In the genomic region with DNA sequence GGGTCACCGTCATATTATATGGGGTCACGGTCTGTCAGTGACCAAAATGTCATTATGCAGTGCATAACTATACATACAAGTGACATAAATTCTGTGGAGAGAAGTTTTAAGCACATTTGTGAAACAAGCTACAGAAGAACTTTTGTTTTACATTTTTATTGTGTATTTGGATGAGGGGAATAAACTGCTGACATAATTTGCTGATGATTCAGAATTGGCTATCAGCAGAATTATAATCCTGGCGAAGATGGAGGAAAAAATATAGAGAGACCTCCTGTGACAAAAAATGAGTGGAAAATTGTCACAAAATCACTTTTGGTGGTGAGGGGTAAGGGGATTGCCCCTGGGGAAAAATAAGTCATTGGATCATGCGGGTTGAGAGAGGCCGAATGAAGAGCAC, we compare ENCODE assay signal across 22 cellular contexts.
"Had no signal": no experiment of that assay in that cellular context is flagged by ENCODE, and none has a peak within 500 bp of the region (broad histone marks: within the 10 kb centered on the region; RNA-seq: fewer than 3 reads in every experiment).

No MANE protein-coding gene starts in this region.

- ATAC-seq: activated CD4-positive, alpha-beta T cell treated with anti-CD3 and anti-CD28 coated beads for 36 hours; activated T-helper 17 cell treated with anti-CD3 and anti-CD28 coated beads, Interleukin-2, amount 50 U/mL, for 72 hours; left lobe of liver; natural killer cell treated with Interleukin-12 subunit alpha and Interleukin-12 subunit beta and Interleukin-15 and Interleukin-18, amount 100 ng/mL, for 72 hours; T-helper 17 cell had no signal

- H3K4me3 ChIP-seq: cardiac muscle cell, lung, ovary, prostate gland, transverse colon, uterus had no signal

- H3K27me3 ChIP-seq: cardiac muscle cell, neutrophil, ovary, transverse colon, uterus had no signal

- DNase-seq: activated B cell treated with CpG ODN at 0.5 μM for 24 hours; activated CD4-positive, alpha-beta T cell treated with anti-CD3 and anti-CD28 coated beads for 36 hours; activated CD4-positive, alpha-beta T cell treated with anti-CD3 and anti-CD28 coated beads, Interleukin-2, amount 50 U/mL, for 4 hours; activated CD8-positive, alpha-beta memory T cell treated with anti-CD3 and anti-CD28 coated beads for 24 hours; activated CD8-positive, alpha-beta memory T cell treated with anti-CD3 and anti-CD28 coated beads, Interleukin-2, amount 50 U/mL, for 4 hours; activated naive CD4-positive, alpha-beta T cell; activated naive CD8-positive, alpha-beta T cell treated with anti-CD3 and anti-CD28 coated beads, Interleukin-2, amount 10 ng/mL, durations not matched to agents 7 days and 5 days; activated T-cell treated with anti-CD3 and anti-CD28 coated beads, Interleukin-2, amount 50 U/mL, for 24 hours; amygdala; midbrain; ovary; stimulated activated CD4-positive, alpha-beta T cell treated with anti-CD3 and anti-CD28 coated beads, Interleukin-1b, Interleukin-23, amount 100 ng/mL, for 48 hours; T-helper 17 cell; transverse colon; uterus had no signal

- H3K9me3 ChIP-seq: neutrophil, ovary, prostate gland, transverse colon, uterus had no signal

- H3K27ac ChIP-seq: cardiac muscle cell, neutrophil, ovary, prostate gland, transverse colon had no signal

- H3K4me1 ChIP-seq: prostate gland had no signal

- H3K36me3 ChIP-seq: cardiac muscle cell, neutrophil, ovary, prostate gland, transverse colon, uterus had no signal
